In the genomic region with DNA sequence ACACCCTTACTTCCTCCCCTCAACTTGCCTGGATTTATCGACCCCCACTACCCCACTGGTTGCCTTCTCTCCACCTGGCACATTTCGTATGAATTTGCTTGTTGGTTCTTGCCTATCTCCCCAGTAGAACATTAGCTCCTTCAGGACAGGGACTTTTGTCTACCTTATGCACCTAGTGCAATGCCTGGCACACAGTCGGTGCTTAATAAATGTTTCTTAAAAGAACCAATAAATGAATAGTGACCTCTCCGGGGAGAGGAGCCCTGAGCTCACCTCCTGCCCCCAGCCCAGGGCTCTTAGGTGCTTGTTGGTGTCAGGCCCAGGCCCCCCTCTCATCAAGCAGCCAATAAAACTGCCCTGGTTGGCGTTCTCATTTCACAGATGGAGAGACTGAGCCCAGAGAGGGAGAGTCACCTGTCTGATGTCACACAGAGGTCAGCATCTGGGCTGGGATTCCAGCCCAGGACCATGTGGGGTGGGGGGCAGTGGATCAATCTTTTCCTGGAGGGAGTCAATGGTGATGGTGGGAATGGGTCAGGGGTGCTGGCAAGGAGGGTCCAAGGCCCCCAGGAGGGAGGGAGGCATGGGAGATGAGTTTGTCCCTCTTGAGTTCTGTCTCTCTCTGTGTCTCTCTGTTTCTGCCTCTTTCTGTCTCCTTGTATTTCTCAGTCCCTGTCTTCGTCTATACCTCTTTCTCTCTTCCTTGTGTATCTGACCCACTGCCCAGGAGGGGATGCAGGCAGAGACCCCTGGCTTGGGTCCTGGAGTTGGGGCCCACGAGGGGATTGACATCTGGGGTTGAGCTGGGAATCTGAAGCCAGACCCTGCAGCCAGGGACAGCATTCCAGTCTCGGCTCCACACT, we compare ENCODE assay signal across 1 cellular context.
TF ChIP-seq lines count a peak whose summit lies in the region.

No MANE protein-coding gene starts in this region.

TF ChIP-seq in H1, 55 proteins besides CTCF, POLR2A, EP300 and RAD21:
- no peak for TF ChIP-seq RFX5 (IDR thresholded peaks at IDR 0.05; ENCODE audit: borderline replicate concordance, low read depth, low read length)
- no peak for TF ChIP-seq JUND (IDR thresholded peaks at IDR 0.05; ENCODE audit: low read length)
- TF ChIP-seq CTBP2 (IDR thresholded peaks at IDR 0.05; ENCODE audit: borderline replicate concordance, insufficient read depth, insufficient read length, low read length): no peak
- no peak for TF ChIP-seq NRF1 (IDR thresholded peaks at IDR 0.05; ENCODE audit: low read depth, low read length)
- TF ChIP-seq, protein P1, sequence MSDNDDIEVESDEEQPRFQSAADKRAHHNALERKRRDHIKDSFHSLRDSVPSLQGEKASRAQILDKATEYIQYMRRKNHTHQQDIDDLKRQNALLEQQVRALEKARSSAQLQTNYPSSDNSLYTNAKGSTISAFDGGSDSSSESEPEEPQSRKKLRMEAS (IDR thresholded peaks at IDR 0.05): no peak
- TF ChIP-seq RNF2 (IDR thresholded peaks at IDR 0.05; ENCODE audit: borderline replicate concordance, low read depth, low read length, missing control alignments, poor library complexity, severe bottlenecking): no peak
- TF ChIP-seq MAFK (IDR thresholded peaks at IDR 0.05; ENCODE audit: low read depth, low read length): no peak
- no peak for TF ChIP-seq ASH2L (IDR thresholded peaks at IDR 0.05; ENCODE audit: low read length)
- TF ChIP-seq KDM1A (IDR thresholded peaks at IDR 0.05; ENCODE audit: borderline replicate concordance, low read length): no peak
